In genomic region chr5:81393783-81394718, GRCh38 we compare ENCODE assay signal across 9 cellular contexts. TPM values are rescaled to one million over a fixed set of nuclear protein-coding genes. Genes with fewer than 3 reads are reported as not detected.
DNase-seq lines count a peak whose midpoint lies in the region; ATAC-seq, FAIRE-seq and TF ChIP-seq lines count a peak whose summit lies in the region.
"Had no signal": no experiment of that assay in that cellular context is flagged by ENCODE, and none has a peak within 500 bp of the region (broad histone marks: within the 10 kb centered on the region; RNA-seq: fewer than 3 reads in every experiment).

Gene ACOT12, minus strand, starts transcription at chr5:81394134. Its CDS starts 20 bp downstream, at chr5:81394114.

- H4K20me1 ChIP-seq in GM12878 (ENCODE audit: control insufficient read depth, insufficient read depth): no peaks in the 10 kb centered on the region

- no peak within 1 kb of the TSS; the same call in 1 of the 2 replicates for H2AFZ ChIP-seq in GM12878 (ENCODE audit: control insufficient read depth, low read depth, low read length)

- H3K27me3 ChIP-seq in GM12878 (replicated peaks in 1 of 2; ENCODE audit: control insufficient read depth in 2 of 2, insufficient read depth in 2 of 2, low read length in 1 of 2): peaks cover 2% of the 10 kb centered on the region in 2 experiments; a peak in 3 of 4 replicates
- peaks cover 0 to 10% of the 10 kb centered on the region in 2 donors for H3K27me3 ChIP-seq in tibial artery

- SMC1A ChIA-PET in GM12878 (lab: Charles Lee; ENCODE audit: uncharacterized antibody, unreplicated experiment): no interaction called here

- no peaks in the 10 kb centered on the region for H3K4me1 ChIP-seq in GM12878 (ENCODE audit: control insufficient read depth, insufficient read depth, low read length)
- peaks cover 0 to 19% (median 14%) of the 10 kb centered on the region in 4 donors for H3K4me1 ChIP-seq in tibial artery

- no peaks in the 10 kb centered on the region for H3K36me3 Mint-ChIP-seq in activated CD4-positive, alpha-beta T cell treated with anti-CD3 and anti-CD28 coated beads, Interleukin-2, amount 10 ng/mL, durations not matched to agents 24 days and 14 days (ENCODE audit: low read depth)

- no peak within 1 kb of the TSS for H3K4me3 ChIP-seq in GM12878
- peak within 1 kb of the TSS; percentile 42 to 53 for H3K4me3 ChIP-seq in tibial artery

- H3K27me3 Mint-ChIP-seq in activated CD4-positive, alpha-beta T cell treated with anti-CD3 and anti-CD28 coated beads, Interleukin-2, amount 10 ng/mL, durations not matched to agents 24 days and 14 days: peaks cover 45% of the 10 kb centered on the region

- DNase-seq in activated CD4-positive, alpha-beta T cell treated with anti-CD3 and anti-CD28 coated beads, Interleukin-2, amount 10 ng/mL, durations not matched to agents 24 days and 14 days: no peak
- DNase-seq in activated CD4-positive, alpha-beta T cell treated with anti-CD3 and anti-CD28 coated beads, Interleukin-2, amount 50 U/mL, for 1 hour: no peak
- no peak for DNase-seq in GM12878 (ENCODE audit: low read depth, low spot score)
- DNase-seq in left lobe of liver (ENCODE audit: low spot score): peak; percentile 83
- DNase-seq in tibial artery: no peak
- no peak for DNase-seq in GM10248 (ENCODE audit: extremely low spot score)

- H3K79me2 ChIP-seq in GM12878 (ENCODE audit: control insufficient read depth, insufficient read depth, low read length): no peaks in the 10 kb centered on the region

- POLR2A ChIA-PET in GM12878 (lab: Charles Lee) (no interaction called here), GM10248 (lab: Yijun Ruan, JAX) (no interaction called here)

- intact Hi-C loops in activated CD4-positive, alpha-beta T cell treated with anti-CD3 and anti-CD28 coated beads, Interleukin-2, amount 10 ng/mL, durations not matched to agents 24 days and 14 days (cut with micrococcal nuclease): no loop called here
- intact Hi-C loops in GM12878 (cut with micrococcal nuclease; ENCODE audit: unreplicated experiment) (no loop called here), tibial artery (cut with DNase I; ENCODE audit: low total_unique reads) (no loop called here)

- peak within 1 kb of the TSS; percentile 44 for H3K4me2 ChIP-seq in GM12878 (ENCODE audit: control insufficient read depth, insufficient read depth)

- H3K9me3 Mint-ChIP-seq in activated CD4-positive, alpha-beta T cell treated with anti-CD3 and anti-CD28 coated beads, Interleukin-2, amount 10 ng/mL, durations not matched to agents 24 days and 14 days: peaks cover under 1% of the 10 kb centered on the region

- FAIRE-seq in GM12878 (lab: Jason Lieb, UNC): no peak
- FAIRE-seq: G401.6 had no signal

- ATAC-seq in GM12878 (peak; percentile 19), left lobe of liver (peak; percentile 75), GM21526 (IDR thresholded peaks at IDR 0.05; ENCODE audit: low FRiP score, unreplicated experiment) (no peak), GM21390 (IDR thresholded peaks at IDR 0.05; ENCODE audit: unreplicated experiment) (no peak)

- CTCF ChIA-PET in GM12878 (lab: Yijun Ruan, JAX) (no interaction called here), GM10248 (lab: Yijun Ruan, JAX) (interaction anchor here (1.0 to 1.7 kb wide), 4 partner anchors 10 to 772 kb away, joined by 3 to 6 read pairs (median 4); no protein-coding TSS in a partner anchor)

- no peak within 1 kb of the TSS for H3K27ac Mint-ChIP-seq in activated CD4-positive, alpha-beta T cell treated with anti-CD3 and anti-CD28 coated beads, Interleukin-2, amount 10 ng/mL, durations not matched to agents 24 days and 14 days

- RAD21 ChIA-PET in GM12878 (lab: Charles Lee; ENCODE audit: unreplicated experiment): no interaction called here

- TF ChIP-seq EP300 in GM12878 (IDR thresholded peaks at IDR 0.05; ENCODE audit: borderline replicate concordance in 1 of 2, control insufficient read depth in 1 of 2, low read depth in 2 of 2, low read length in 2 of 2): no peak

- H3K27ac ChIP-seq in GM12878 (ENCODE audit: control insufficient read depth, insufficient read depth): no peak within 1 kb of the TSS
- H3K27ac ChIP-seq in tibial artery: no peak within 1 kb of the TSS

- no peak for TF ChIP-seq CTCF in GM12878 (IDR thresholded peaks at IDR 0.05 in 2 of 3, conservative IDR thresholded peaks at IDR 0.05 in 1 of 3; ENCODE audit: control insufficient read depth in 2 of 3, extremely low read depth in 1 of 3, insufficient read depth in 1 of 3, low read depth in 3 of 3, low read length in 3 of 3)
- TF ChIP-seq CTCF in tibial artery (IDR thresholded peaks at IDR 0.05): no peak
- TF ChIP-seq CTCF in GM10248 (IDR thresholded peaks at IDR 0.05; ENCODE audit: control extremely low read depth, extremely low read depth, low read depth, missing control alignments): no peak

- H3K9me3 ChIP-seq in GM12878 (replicated peaks; ENCODE audit: control insufficient read depth, insufficient read depth, low read length) (no peaks in the 10 kb centered on the region; the same call in 2 of the 3 replicates), tibial artery (no peaks in the 10 kb centered on the region)

- TF ChIP-seq POLR2A in GM12878 (IDR thresholded peaks at IDR 0.05; ENCODE audit: low read depth, low read length): no peak

- peak within 1 kb of the TSS; percentile 49 for H3K4me3 Mint-ChIP-seq in activated CD4-positive, alpha-beta T cell treated with anti-CD3 and anti-CD28 coated beads, Interleukin-2, amount 10 ng/mL, durations not matched to agents 24 days and 14 days

- BruUV-seq in GM12878 (replicated peaks; lab: Mats Ljungman, UMichigan): no TSS peak

- peaks cover 5% of the 10 kb centered on the region for H3K4me1 Mint-ChIP-seq in activated CD4-positive, alpha-beta T cell treated with anti-CD3 and anti-CD28 coated beads, Interleukin-2, amount 10 ng/mL, durations not matched to agents 24 days and 14 days

- no peaks in the 10 kb centered on the region for H3K36me3 ChIP-seq in GM12878 (ENCODE audit: control insufficient read depth in 2 of 2, insufficient read depth in 2 of 2, low read length in 1 of 2)
- H3K36me3 ChIP-seq in tibial artery: no peaks in the 10 kb centered on the region

- in situ Hi-C loops in GM12878 (cut with MboI): no loop called here

- H3K9ac ChIP-seq in GM12878 (ENCODE audit: control insufficient read depth, insufficient read depth, low read length): no peak within 1 kb of the TSS

- TF ChIP-seq RAD21 in GM12878 (IDR thresholded peaks at IDR 0.05; ENCODE audit: insufficient read depth, low read depth, low read length): no peak

- 29% methylated on average over 51 of the region's 77 CpGs for WGBS in GM12878 (ENCODE audit: insufficient coverage, insufficient replicate concordance, low lambda C conversion rate, missing lambda C conversion rate)

TF ChIP-seq in GM12878, 131 proteins besides CTCF, POLR2A, EP300 and RAD21 (continues in another document):
- TF ChIP-seq HDGF (IDR thresholded peaks at IDR 0.05) (no peak), KDM1A (IDR thresholded peaks at IDR 0.05; ENCODE audit: borderline replicate concordance) (no peak), SIN3A (IDR thresholded peaks at IDR 0.05; ENCODE audit: low read depth, low read length) (no peak), NKRF (conservative IDR thresholded peaks at IDR 0.05) (no peak), ATF7 (IDR thresholded peaks at IDR 0.05; ENCODE audit: low read depth) (no peak), SPI1 (IDR thresholded peaks at IDR 0.05; ENCODE audit: borderline replicate concordance, insufficient read depth, low read depth, low read length) (no peak), NR2C2 (IDR thresholded peaks at IDR 0.05; ENCODE audit: borderline replicate concordance, control insufficient read depth, insufficient read length, low read depth) (no peak)
- TF ChIP-seq, protein P1, sequence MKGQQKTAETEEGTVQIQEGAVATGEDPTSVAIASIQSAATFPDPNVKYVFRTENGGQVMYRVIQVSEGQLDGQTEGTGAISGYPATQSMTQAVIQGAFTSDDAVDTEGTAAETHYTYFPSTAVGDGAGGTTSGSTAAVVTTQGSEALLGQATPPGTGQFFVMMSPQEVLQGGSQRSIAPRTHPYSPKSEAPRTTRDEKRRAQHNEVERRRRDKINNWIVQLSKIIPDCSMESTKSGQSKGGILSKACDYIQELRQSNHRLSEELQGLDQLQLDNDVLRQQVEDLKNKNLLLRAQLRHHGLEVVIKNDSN (IDR thresholded peaks at IDR 0.05; ENCODE audit: borderline replicate concordance, extremely low read length, insufficient read depth, low read depth, low read length): no peak

RNA-seq across cellular contexts. Expression of gene ACOT12, which starts in this region (rescaled TPM):
- not detected in 2 replicates for total RNA-seq in activated CD4-positive, alpha-beta T cell treated with anti-CD3 and anti-CD28 coated beads, Interleukin-2, amount 10 ng/mL, durations not matched to agents 24 days and 14 days
- 1.1 and 1.2 TPM in 2 replicates for total RNA-seq in GM12878 (2013; cell fraction: nucleolus; rRNA removed)
- not detected in 2 replicates for total RNA-seq in GM12878 (2014; rRNA removed)
- total RNA-seq in GM12878 (2014; rRNA removed; fragmentation: Illumina TruSeq; extraction: Trizol): not detected in 2 replicates
- not detected in 2 replicates for total RNA-seq in GM12878 (2021)
- polyA plus RNA-seq in GM12878 (2011; ENCODE audit: low read depth): not detected
- 0.08 and 0.43 TPM in 2 replicates for polyA plus RNA-seq in GM12878 (2011; rRNA removed)
- not detected in 2 replicates for polyA plus RNA-seq in GM12878 (2011; cell fraction: cytosol; rRNA removed)
- 0.41 and 0.81 TPM in 2 replicates for polyA plus RNA-seq in GM12878 (2011; cell fraction: nucleus; rRNA removed)
- polyA plus RNA-seq in GM12878 (2012): not detected in 2 replicates
- polyA plus RNA-seq in GM12878 (2014; fragmentation: Illumina TruSeq; extraction: Trizol): not detected in 2 replicates
- polyA plus RNA-seq in GM12878 (2014; fragmentation: Nextera tagmentation; extraction: Ambion mirVana): not detected
- not detected in 2 replicates for polyA plus RNA-seq in GM12878 (2014; rRNA removed)
- not detected for polyA plus RNA-seq in GM12878 (2016; fragmentation: Nextera tagmentation; extraction: Ambion mirVana)
- not detected in 2 replicates for polyA minus RNA-seq in GM12878 (2011; rRNA and poly(A)+ RNA removed)
- polyA minus RNA-seq in GM12878 (2011; cell fraction: cytosol; rRNA and poly(A)+ RNA removed): not detected in 2 replicates
- not detected in 2 replicates for polyA minus RNA-seq in GM12878 (2011; cell fraction: nucleus; rRNA and poly(A)+ RNA removed)
- total RNA-seq in left lobe of liver: 51.6 TPM

Comparison
In these comparisons a context has a peak if more than half of its experiments do, and no peak if none do; other contexts are left out.
1. RNA of gene ACOT12 (total RNA-seq): 51.6 TPM in left lobe of liver (single experiment); not detected in activated CD4-positive, alpha-beta T cell treated with anti-CD3 and anti-CD28 coated beads, Interleukin-2, amount 10 ng/mL, durations not matched to agents 24 days and 14 days and 1.1 to 1.2 TPM in GM12878; every median in the first group is over 10 times any median in the second.
2. ATAC-seq: peak in GM12878 (single experiment) and left lobe of liver (single experiment); none in GM21526 (single experiment) and GM21390 (single experiment).